Comparison of ENCODE assay signal across 8 cellular contexts in the genomic region with DNA sequence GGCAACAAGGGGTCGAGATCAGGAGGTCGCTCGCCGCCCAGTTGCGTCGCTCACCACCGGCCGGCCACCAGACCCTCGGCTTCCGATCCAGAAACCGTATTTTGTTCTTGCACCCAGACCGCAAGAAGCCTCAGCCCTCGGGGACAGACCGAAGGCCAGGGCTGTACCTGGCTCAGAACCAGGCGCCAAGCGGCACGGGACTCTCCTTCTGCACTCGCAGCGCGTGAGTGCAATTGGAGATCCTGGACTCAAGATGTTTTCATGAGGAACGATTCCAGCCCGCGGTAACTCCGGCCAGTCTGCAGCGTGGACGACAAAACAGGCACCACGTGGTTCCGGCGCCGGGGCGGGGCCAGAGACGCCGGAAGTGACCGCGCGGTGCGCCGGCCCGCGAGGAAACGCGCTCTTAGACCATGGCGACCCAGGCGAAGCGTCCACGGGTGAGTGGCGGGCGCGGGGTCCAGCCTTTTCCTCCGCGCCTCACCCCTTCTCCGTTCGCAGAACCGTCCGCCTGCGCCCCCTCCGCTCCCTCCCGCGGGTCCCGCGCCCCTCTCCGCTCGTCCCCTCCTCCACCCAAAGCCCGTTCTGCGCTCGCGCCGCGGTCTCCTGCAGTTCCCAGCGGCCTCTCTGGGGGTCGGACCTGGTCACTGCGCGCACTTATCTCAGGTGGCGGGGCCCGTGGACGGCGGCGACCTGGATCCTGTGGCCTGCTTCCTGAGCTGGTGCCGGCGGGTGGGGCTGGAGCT. TPM values are rescaled to one million over a fixed set of nuclear protein-coding genes. Genes with fewer than 3 reads are reported as not detected.
DNase-seq lines count a peak whose midpoint lies in the region; TF ChIP-seq lines count a peak whose summit lies in the region.

TSS of gene SETD6 (plus strand) at position 393 of the 746 bp plus-strand sequence. CDS start at position 414, 21 bp downstream.

- H3K9me3 ChIP-seq in hepatocyte (ENCODE audit: low read depth) (no peaks in the 10 kb centered on the region), SJCRH30 (replicated peaks) (no peaks in the 10 kb centered on the region)

- H3K27me3 ChIP-seq in hepatocyte (no peaks in the 10 kb centered on the region), SJCRH30 (no peaks in the 10 kb centered on the region)

- WGBS in hepatocyte (ENCODE audit: low lambda C conversion rate, missing lambda C conversion rate) = 2% methylated on average over 77 of the region's 80 CpGs

- DNase-seq in HFF-Myc (ENCODE audit: extremely low read depth, low read depth) (peak; percentile 73), NCI-H1092 (lab: John Stamatoyannopoulos, UW) (peak; percentile 72), astrocyte of the cerebellum (ENCODE audit: low read depth) (peak; percentile 76), hepatocyte (ENCODE audit: low spot score) (peak; percentile 93), renal cortical epithelial cell (ENCODE audit: low read depth) (peak; percentile 76), SJCRH30 (no peak)

- H3K27ac ChIP-seq in hepatocyte = peak within 1 kb of the TSS; percentile 81
- no peak within 1 kb of the TSS for H3K27ac ChIP-seq in SJCRH30

- H3K4me1 ChIP-seq in hepatocyte (ENCODE audit: insufficient read depth) = peaks cover 21% of the 10 kb centered on the region
- H3K4me1 ChIP-seq in SJCRH30 = no peaks in the 10 kb centered on the region; the same call in 1 of the 2 replicates

- H3K4me2 ChIP-seq in hepatocyte = peak within 1 kb of the TSS; percentile 93

- peak within 1 kb of the TSS; percentile 76 for H3K4me3 ChIP-seq in HFF-Myc (replicated peaks; ENCODE audit: low read depth, low read length)
- peak within 1 kb of the TSS; percentile 78 for H3K4me3 ChIP-seq in astrocyte of the cerebellum (ENCODE audit: low read depth, low read length)
- H3K4me3 ChIP-seq in hepatocyte = peak within 1 kb of the TSS; percentile 69
- H3K4me3 ChIP-seq in SJCRH30 = no peak within 1 kb of the TSS

- peaks cover 5% of the 10 kb centered on the region for H3K79me2 ChIP-seq in hepatocyte

- peaks cover 7% of the 10 kb centered on the region for H4K20me1 ChIP-seq in hepatocyte (ENCODE audit: insufficient read depth, poor library complexity, severe bottlenecking)

- intact Hi-C loops in T-helper 2 cell treated with Interferon-gamma antibody and Interleukin-4, amounts not matched to agents 100 ng/mL and 5 ng/mL, for 36 hours (cut with micrococcal nuclease) = loop anchor here (1.0 to 5.0 kb wide), 3 partner anchors 42 to 167 kb away; partner anchors contain the start of genes CNOT1 and SLC38A7

- TF ChIP-seq CTCF in GM12872 (IDR thresholded peaks at IDR 0.05; ENCODE audit: insufficient read depth, low read depth, low read length) (peak; percentile 23; the same call in 1 of the 3 replicates), HFF-Myc (IDR thresholded peaks at IDR 0.05; ENCODE audit: low read depth, low read length, missing control alignments) (no peak), astrocyte of the cerebellum (IDR thresholded peaks at IDR 0.05; ENCODE audit: low read depth, low read length, missing control alignments) (no peak), hepatocyte (IDR thresholded peaks at IDR 0.05; ENCODE audit: poor library complexity) (no peak)

- no peaks in the 10 kb centered on the region for H3K9me2 ChIP-seq in hepatocyte (replicated peaks; ENCODE audit: insufficient read depth)

- H3K36me3 ChIP-seq in hepatocyte (replicated peaks; ENCODE audit: insufficient read depth, low read depth) (no peaks in the 10 kb centered on the region), SJCRH30 (peaks cover 55% of the 10 kb centered on the region)

- in situ Hi-C loops in astrocyte of the cerebellum (cut with HindIII; ENCODE audit: low sequenced_read_pairs) = no loop called here

- peak within 1 kb of the TSS; percentile 70 for H2AFZ ChIP-seq in hepatocyte

RNA-seq across cellular contexts. Expression of gene SETD6, which starts in this region (rescaled TPM):
- total RNA-seq in T-helper 2 cell treated with Interferon-gamma antibody and Interleukin-4, amounts not matched to agents 100 ng/mL and 5 ng/mL, for 36 hours = 15.7 and 17.6 TPM in 2 replicates
- total RNA-seq in hepatocyte (9.9 and 11.4 TPM in 2 replicates), renal cortical epithelial cell (9.0 and 17.3 TPM in 2 replicates)
- 9.7 and 13.1 TPM in 2 replicates for polyA plus RNA-seq in hepatocyte
- 0.23 and 0.26 TPM in 2 replicates for total RNA-seq in SJCRH30 (2014; rRNA removed; shearing (Covaris generic))

Comparison
In these comparisons a context has a peak if more than half of its experiments do, and no peak if none do; other contexts are left out.
1. DNase-seq: peak in HFF-Myc (single experiment), NCI-H1092 (single experiment), astrocyte of the cerebellum (single experiment), hepatocyte (single experiment) and renal cortical epithelial cell (single experiment); none in SJCRH30 (0 of 2).